Comparison of ENCODE assay signal across 28 cellular contexts in the genomic region with DNA sequence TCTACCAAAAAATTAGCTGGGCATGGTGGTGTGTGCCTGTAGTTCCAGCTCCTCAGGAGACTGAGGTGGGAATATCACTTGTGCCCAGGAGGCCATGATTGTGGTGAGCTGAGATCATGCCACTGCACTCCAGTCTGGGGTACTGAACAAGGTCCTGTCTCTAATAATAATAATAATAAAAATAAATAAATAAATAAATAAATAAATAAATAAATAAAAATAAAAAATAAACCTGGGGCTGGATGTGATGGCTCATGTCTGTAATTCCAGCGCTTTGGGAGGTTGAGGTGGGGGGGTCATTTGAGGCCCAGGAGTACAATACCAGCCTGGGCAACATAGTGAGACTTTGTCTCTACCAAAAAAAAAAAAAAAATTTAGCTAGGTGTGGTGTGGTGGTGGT.
"Had no signal": no experiment of that assay in that cellular context is flagged by ENCODE, and none has a peak within 500 bp of the region (broad histone marks: within the 10 kb centered on the region; RNA-seq: fewer than 3 reads in every experiment).

No MANE protein-coding gene starts in this region.

- H3K27me3 Mint-ChIP-seq: type B pancreatic cell had no signal

- H3K9me3 Mint-ChIP-seq: stimulated activated effector memory CD8-positive, alpha-beta T cell treated with anti-CD3 and anti-CD28 coated beads, Interleukin-12 subunit alpha, Interleukin-12 subunit beta, amount 100 ng/mL, for 72 hours; stimulated activated memory B cell treated with anti-CD40 and anti-IgM and Interleukin-4, amounts not matched to agents 10 μg/mL and 1 μg/mL and 100 μg/mL, for 72 hours; stimulated activated naive CD8-positive, alpha-beta T cell treated with anti-CD3 and anti-CD28 coated beads, Interleukin-15, amount 100 ng/mL, for 72 hours; stimulated activated naive CD8-positive, alpha-beta T cell treated with anti-CD3 and anti-CD28 coated beads, Interleukin-15, Interleukin-2, amounts not matched to agents 100 ng/mL and 50 ng/mL, for 24 hours; type B pancreatic cell had no signal

- ATAC-seq: stimulated activated effector memory CD8-positive, alpha-beta T cell treated with anti-CD3 and anti-CD28 coated beads, Interleukin-12 subunit alpha, Interleukin-12 subunit beta, amount 100 ng/mL, for 72 hours; stimulated activated memory B cell treated with anti-CD40 and anti-IgM and Interleukin-4, amounts not matched to agents 10 μg/mL and 1 μg/mL and 100 μg/mL, for 72 hours; stimulated activated naive B cell treated with anti-CD40 and anti-IgM and Interleukin-4, amounts not matched to agents 10 μg/mL and 1 μg/mL and 100 μg/mL, for 72 hours; stimulated activated naive CD8-positive, alpha-beta T cell treated with anti-CD3 and anti-CD28 coated beads, Interleukin-15, amount 100 ng/mL, for 72 hours; stimulated activated naive CD8-positive, alpha-beta T cell treated with anti-CD3 and anti-CD28 coated beads, Interleukin-15, Interleukin-2, amounts not matched to agents 100 U/mL and 50 U/mL, for 24 hours; upper lobe of right lung had no signal

- H3K36me3 Mint-ChIP-seq: stimulated activated effector memory CD8-positive, alpha-beta T cell treated with anti-CD3 and anti-CD28 coated beads, Interleukin-12 subunit alpha, Interleukin-12 subunit beta, amount 100 ng/mL, for 72 hours; stimulated activated memory B cell treated with anti-CD40 and anti-IgM and Interleukin-4, amounts not matched to agents 10 μg/mL and 1 μg/mL and 100 μg/mL, for 72 hours; type B pancreatic cell had no signal

- H3K27me3 ChIP-seq: stomach, suprapubic skin, testis, thyroid gland, tibial artery, tibial nerve, transverse colon, upper lobe of left lung, upper lobe of right lung, uterus, vagina had no signal

- H3K4me3 ChIP-seq: stomach, suprapubic skin, testis, thoracic aorta, thyroid gland, tibial artery, tibial nerve, transverse colon, upper lobe of left lung, upper lobe of right lung, uterus, vagina had no signal

- H3K4me1 Mint-ChIP-seq: stimulated activated effector memory CD8-positive, alpha-beta T cell treated with anti-CD3 and anti-CD28 coated beads, Interleukin-12 subunit alpha, Interleukin-12 subunit beta, amount 100 ng/mL, for 72 hours; stimulated activated memory B cell treated with anti-CD40 and anti-IgM and Interleukin-4, amounts not matched to agents 10 μg/mL and 1 μg/mL and 100 μg/mL, for 72 hours; stimulated activated naive B cell treated with anti-CD40 and anti-IgM and Interleukin-4, amounts not matched to agents 10 μg/mL and 1 μg/mL and 100 μg/mL, for 72 hours; stimulated activated naive CD8-positive, alpha-beta T cell treated with anti-CD3 and anti-CD28 coated beads, Interleukin-15, amount 100 ng/mL, for 72 hours had no signal

- H3K9me3 ChIP-seq: stomach, suprapubic skin, testis, thoracic aorta, thyroid gland, tibial artery, tibial nerve, transverse colon, upper lobe of left lung, upper lobe of right lung, uterus, vagina had no signal

- H3K36me3 ChIP-seq: stomach, suprapubic skin, thoracic aorta, thyroid gland, tibial artery, tibial nerve, transverse colon, upper lobe of left lung, upper lobe of right lung, uterus, vagina had no signal

- H3K4me1 ChIP-seq: suprapubic skin, transverse colon, upper lobe of left lung, upper lobe of right lung, uterus, vagina had no signal

- H3K4me3 Mint-ChIP-seq: stimulated activated effector memory CD8-positive, alpha-beta T cell treated with anti-CD3 and anti-CD28 coated beads, Interleukin-12 subunit alpha, Interleukin-12 subunit beta, amount 100 ng/mL, for 72 hours; stimulated activated memory B cell treated with anti-CD40 and anti-IgM and Interleukin-4, amounts not matched to agents 10 μg/mL and 1 μg/mL and 100 μg/mL, for 72 hours; stimulated activated naive B cell treated with anti-CD40 and anti-IgM and Interleukin-4, amounts not matched to agents 10 μg/mL and 1 μg/mL and 100 μg/mL, for 72 hours; stimulated activated naive CD8-positive, alpha-beta T cell treated with anti-CD3 and anti-CD28 coated beads, Interleukin-15, amount 100 ng/mL, for 72 hours; stimulated activated naive CD8-positive, alpha-beta T cell treated with anti-CD3 and anti-CD28 coated beads, Interleukin-15, Interleukin-2, amounts not matched to agents 100 ng/mL and 50 ng/mL, for 24 hours; type B pancreatic cell had no signal

- H3K27ac ChIP-seq: stomach, suprapubic skin, testis, thoracic aorta, tibial artery, tibial nerve, transverse colon, upper lobe of left lung, upper lobe of right lung, uterus, vagina had no signal

- DNase-seq: stimulated activated CD4-positive, alpha-beta T cell treated with anti-CD3 and anti-CD28 coated beads, Interleukin-2, amount 100 ng/mL, for 48 hours; stimulated activated CD4-positive, alpha-beta T cell treated with anti-CD3 and anti-CD28 coated beads, Interleukin-4, amount 100 ng/mL, for 1 hour; stimulated activated CD4-positive, alpha-beta T cell treated with anti-CD3 and anti-CD28 coated beads, Interleukin-4, amount 100 ng/mL, for 24 hours; stimulated activated CD4-positive, alpha-beta T cell treated with anti-CD3 and anti-CD28 coated beads, Interleukin-4, amount 100 ng/mL, for 4 hours; stimulated activated CD8-positive, alpha-beta memory T cell treated with anti-CD3 and anti-CD28 coated beads, Interleukin-4, amount 100 ng/mL, for 48 hours; stimulated activated naive B cell treated with anti-CD40 and anti-IgM and Interleukin-4, amounts not matched to agents 10 μg/mL and 1 μg/mL and 100 μg/mL, for 72 hours; stimulated activated naive CD4-positive, alpha-beta T cell; stimulated activated naive CD4-positive, alpha-beta T cell treated with Interleukin-2 at 50 U/mL for 16 hours; stimulated activated naive CD8-positive, alpha-beta T cell treated with anti-CD3 and anti-CD28 coated beads, Interleukin-15, amount 100 ng/mL, for 72 hours; stimulated activated naive CD8-positive, alpha-beta T cell treated with anti-CD3 and anti-CD28 coated beads, Interleukin-15, Interleukin-2, amounts not matched to agents 100 U/mL and 50 U/mL, for 24 hours; stomach; substantia nigra; testis; thyroid gland; tibial artery; transverse colon; trophoblast cell; upper lobe of left lung; upper lobe of right lung; uterus had no signal

- H3K27ac Mint-ChIP-seq: stimulated activated effector memory CD8-positive, alpha-beta T cell treated with anti-CD3 and anti-CD28 coated beads, Interleukin-12 subunit alpha, Interleukin-12 subunit beta, amount 100 ng/mL, for 72 hours; stimulated activated memory B cell treated with anti-CD40 and anti-IgM and Interleukin-4, amounts not matched to agents 10 μg/mL and 1 μg/mL and 100 μg/mL, for 72 hours; stimulated activated naive B cell treated with anti-CD40 and anti-IgM and Interleukin-4, amounts not matched to agents 10 μg/mL and 1 μg/mL and 100 μg/mL, for 72 hours; stimulated activated naive CD8-positive, alpha-beta T cell treated with anti-CD3 and anti-CD28 coated beads, Interleukin-15, amount 100 ng/mL, for 72 hours; stimulated activated naive CD8-positive, alpha-beta T cell treated with anti-CD3 and anti-CD28 coated beads, Interleukin-15, Interleukin-2, amounts not matched to agents 100 ng/mL and 50 ng/mL, for 24 hours; type B pancreatic cell had no signal
